In genomic region chr19:1873524-1874473, GRCh38 we compare ENCODE assay signal across 2 cellular contexts.
TF ChIP-seq lines count a peak whose summit lies in the region.

No MANE protein-coding gene starts in this region.

TF ChIP-seq in H1, 55 proteins besides CTCF, POLR2A, EP300 and RAD21:
- TF ChIP-seq BCL11A (IDR thresholded peaks at IDR 0.05; ENCODE audit: low read depth in 2 of 2, low read length in 2 of 2), result no peak
- TF ChIP-seq NANOG (IDR thresholded peaks at IDR 0.05; ENCODE audit: insufficient read depth, low read depth, low read length, poor library complexity, severe bottlenecking), result no peak
- TF ChIP-seq GABPA (IDR thresholded peaks at IDR 0.05; ENCODE audit: borderline replicate concordance, insufficient read depth, low read length), result no peak
- TF ChIP-seq CEBPB (IDR thresholded peaks at IDR 0.05; ENCODE audit: low read depth, low read length), result no peak
- TF ChIP-seq ASH2L (IDR thresholded peaks at IDR 0.05; ENCODE audit: low read length), result no peak
- no peak for TF ChIP-seq CBX8 (IDR thresholded peaks at IDR 0.05; ENCODE audit: borderline replicate concordance, low read depth, low read length)
- TF ChIP-seq SP1 (IDR thresholded peaks at IDR 0.05; ENCODE audit: low read depth, low read length), result no peak
- TF ChIP-seq YY1 (IDR thresholded peaks at IDR 0.05; ENCODE audit: low read depth, low read length), result no peak
- TF ChIP-seq SRF (IDR thresholded peaks at IDR 0.05; ENCODE audit: low read depth, low read length), result no peak
- TF ChIP-seq TEAD4 (IDR thresholded peaks at IDR 0.05; ENCODE audit: low read depth, low read length), result no peak
- TF ChIP-seq KDM4A (IDR thresholded peaks at IDR 0.05; ENCODE audit: low read depth, low read length, severe bottlenecking), result no peak
- no peak for TF ChIP-seq RNF2 (IDR thresholded peaks at IDR 0.05; ENCODE audit: borderline replicate concordance, low read depth, low read length, missing control alignments, poor library complexity, severe bottlenecking)
- no peak for TF ChIP-seq SIRT6 (IDR thresholded peaks at IDR 0.05; ENCODE audit: low read length)
- TF ChIP-seq CBX5 (IDR thresholded peaks at IDR 0.05; ENCODE audit: low read depth, low read length), result no peak
- TF ChIP-seq TBP (IDR thresholded peaks at IDR 0.05; ENCODE audit: low read depth, low read length), result no peak
TF ChIP-seq in H1: peak in this region for 0.

TF ChIP-seq in neural cell, 6 proteins besides CTCF, POLR2A, EP300 and RAD21:
- TF ChIP-seq MXI1 (conservative IDR thresholded peaks at IDR 0.05; ENCODE audit: poor library complexity, severe bottlenecking), result no peak
- TF ChIP-seq REST (IDR thresholded peaks at IDR 0.05; ENCODE audit: borderline replicate concordance), result no peak
- no peak for TF ChIP-seq TAF1 (IDR thresholded peaks at IDR 0.05; ENCODE audit: low read depth)
- no peak for TF ChIP-seq POLR2AphosphoS5 (IDR thresholded peaks at IDR 0.05)
- TF ChIP-seq EZH2 (IDR thresholded peaks at IDR 0.05; ENCODE audit: borderline replicate concordance, insufficient read depth, low read length, poor library complexity, severe bottlenecking), result no peak
- no peak for TF ChIP-seq SMC3 (conservative IDR thresholded peaks at IDR 0.05; ENCODE audit: poor library complexity)
TF ChIP-seq in neural cell: peak in this region for 0.
